Comparison of ENCODE assay signal across 11 cellular contexts in the genomic region with DNA sequence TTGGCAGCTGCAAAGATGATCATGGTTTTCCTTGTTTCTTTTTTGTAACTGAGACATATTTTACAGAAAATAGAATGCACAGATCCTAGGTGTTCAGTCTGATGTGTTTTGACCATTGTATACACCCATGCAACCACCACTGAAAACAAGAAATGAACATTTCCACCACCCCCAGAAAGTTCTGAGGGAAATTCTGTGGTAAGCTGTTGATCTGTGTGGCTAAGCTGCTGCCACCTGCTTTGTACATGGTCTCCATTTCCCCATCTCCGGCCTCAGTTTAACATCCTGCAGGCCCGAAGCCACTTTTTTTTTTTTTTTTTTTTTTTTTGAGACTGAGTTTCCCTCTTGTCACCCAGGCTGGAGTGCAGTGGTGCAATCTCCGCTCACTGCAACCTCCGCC.
DNase-seq lines count a peak whose midpoint lies in the region; ATAC-seq and TF ChIP-seq lines count a peak whose summit lies in the region.
"Had no signal": no experiment of that assay in that cellular context is flagged by ENCODE, and none has a peak within 500 bp of the region (broad histone marks: within the 10 kb centered on the region; RNA-seq: fewer than 3 reads in every experiment).

No MANE protein-coding gene starts in this region.

- H3K36me3 Mint-ChIP-seq in activated CD4-positive, alpha-beta T cell treated with anti-CD3 and anti-CD28 coated beads for 36 hours (ENCODE audit: low read depth), result no peaks in the 10 kb centered on the region
- peaks cover 0 to 3% (median 0%) of the 10 kb centered on the region in 3 donors for H3K36me3 Mint-ChIP-seq in naive thymus-derived CD8-positive, alpha-beta T cell

- H3K27ac Mint-ChIP-seq in activated CD4-positive, alpha-beta T cell treated with anti-CD3 and anti-CD28 coated beads for 36 hours, result no peak overlapping the region
- peak overlapping the region in 2 of 10 donors; percentile 12 to 22 for H3K27ac Mint-ChIP-seq in naive thymus-derived CD8-positive, alpha-beta T cell
- H3K27ac Mint-ChIP-seq: stimulated activated naive CD8-positive, alpha-beta T cell treated with anti-CD3 and anti-CD28 coated beads, Interleukin-15, Interleukin-2, amounts not matched to agents 100 ng/mL and 50 ng/mL, for 24 hours had no signal

- no peak overlapping the region for H3K4me3 Mint-ChIP-seq in activated CD4-positive, alpha-beta T cell treated with anti-CD3 and anti-CD28 coated beads for 36 hours
- H3K4me3 Mint-ChIP-seq in naive thymus-derived CD8-positive, alpha-beta T cell, result peak overlapping the region in 1 of 10 donors; percentile 26
- H3K4me3 Mint-ChIP-seq: stimulated activated naive CD8-positive, alpha-beta T cell treated with anti-CD3 and anti-CD28 coated beads, Interleukin-15, Interleukin-2, amounts not matched to agents 100 ng/mL and 50 ng/mL, for 24 hours had no signal

- peak; percentile 16 for DNase-seq in activated CD4-positive, alpha-beta T cell treated with anti-CD3 and anti-CD28 coated beads for 36 hours
- DNase-seq in activated CD4-positive, alpha-beta T cell treated with anti-CD3 and anti-CD28 coated beads, Interleukin-2, amount 50 U/mL, for 4 hours, result no peak
- no peak for DNase-seq in naive thymus-derived CD8-positive, alpha-beta T cell
- DNase-seq in SHP77 (lab: John Stamatoyannopoulos, UW) (no peak), RWPE1 (ENCODE audit: low spot score) (no peak), NCI-H510A (lab: John Stamatoyannopoulos, UW) (no peak)
- DNase-seq: NCI-H510A treated with DMSO at 0.1 percent for 48 hours had no signal

- H3K4me1 Mint-ChIP-seq in activated CD4-positive, alpha-beta T cell treated with anti-CD3 and anti-CD28 coated beads for 36 hours, result peaks cover 18% of the 10 kb centered on the region
- H3K4me1 Mint-ChIP-seq in naive thymus-derived CD8-positive, alpha-beta T cell, result peaks cover 6 to 20% (median 12%) of the 10 kb centered on the region in 4 donors

- CTCF ChIA-PET in activated CD4-positive, alpha-beta T cell treated with anti-CD3 and anti-CD28 coated beads for 36 hours (lab: Charles Lee), result no interaction called here
- CTCF ChIA-PET in RWPE1 (lab: Yijun Ruan, JAX), result no interaction called here

- no peak overlapping the region for H3K27ac ChIP-seq in RWPE1
- H3K27ac ChIP-seq: 22Rv1 had no signal

- POLR2A ChIA-PET in activated CD4-positive, alpha-beta T cell treated with anti-CD3 and anti-CD28 coated beads for 36 hours (lab: Charles Lee), result no interaction called here
- POLR2A ChIA-PET in naive thymus-derived CD8-positive, alpha-beta T cell (lab: Charles Lee), result interaction anchor here (0.7 kb wide), 1 partner anchor 1419 kb away, joined by 4 read pairs; no protein-coding TSS in a partner anchor
- POLR2A ChIA-PET in RWPE1 (lab: Yijun Ruan, JAX; ENCODE audit: low non-redundant PET), result no interaction called here

- no peaks in the 10 kb centered on the region for H3K27me3 Mint-ChIP-seq in activated CD4-positive, alpha-beta T cell treated with anti-CD3 and anti-CD28 coated beads for 36 hours
- H3K27me3 Mint-ChIP-seq in naive thymus-derived CD8-positive, alpha-beta T cell, result no peaks in the 10 kb centered on the region
- H3K27me3 Mint-ChIP-seq: stimulated activated naive CD8-positive, alpha-beta T cell treated with anti-CD3 and anti-CD28 coated beads, Interleukin-15, Interleukin-2, amounts not matched to agents 100 ng/mL and 50 ng/mL, for 24 hours had no signal

- TF ChIP-seq CTCF in RWPE1 (conservative IDR thresholded peaks at IDR 0.05; ENCODE audit: low read depth), result no peak

- H3K9me3 Mint-ChIP-seq in activated CD4-positive, alpha-beta T cell treated with anti-CD3 and anti-CD28 coated beads for 36 hours (ENCODE audit: low read depth), result no peaks in the 10 kb centered on the region
- no peaks in the 10 kb centered on the region for H3K9me3 Mint-ChIP-seq in naive thymus-derived CD8-positive, alpha-beta T cell
- H3K9me3 Mint-ChIP-seq: stimulated activated naive CD8-positive, alpha-beta T cell treated with anti-CD3 and anti-CD28 coated beads, Interleukin-15, Interleukin-2, amounts not matched to agents 100 ng/mL and 50 ng/mL, for 24 hours had no signal

- ATAC-seq in activated CD4-positive, alpha-beta T cell treated with anti-CD3 and anti-CD28 coated beads for 36 hours, result peak; percentile 74
- ATAC-seq in GM21825 (IDR thresholded peaks at IDR 0.05; ENCODE audit: unreplicated experiment) (peak; percentile 97), HG03521 (IDR thresholded peaks at IDR 0.05; ENCODE audit: unreplicated experiment) (peak; percentile 95)
- ATAC-seq in naive thymus-derived CD8-positive, alpha-beta T cell, result peak; percentile 43 to 44

- intact Hi-C loops in activated CD4-positive, alpha-beta T cell treated with anti-CD3 and anti-CD28 coated beads for 36 hours (cut with DNase I, micrococcal nuclease), result loop anchor here in 1 of 2 experiments (1.0 kb wide), 1 partner anchor 69 kb away; no protein-coding TSS in a partner anchor

Comparison
In these comparisons a context has a peak if more than half of its experiments do, and no peak if none do; other contexts are left out.
1. ATAC-seq: peak in every context shown above with its lines; median percentile 97 in GM21825; 95 in HG03521; 74 in activated CD4-positive, alpha-beta T cell treated with anti-CD3 and anti-CD28 coated beads for 36 hours; 44 in naive thymus-derived CD8-positive, alpha-beta T cell.